In the genomic region with DNA sequence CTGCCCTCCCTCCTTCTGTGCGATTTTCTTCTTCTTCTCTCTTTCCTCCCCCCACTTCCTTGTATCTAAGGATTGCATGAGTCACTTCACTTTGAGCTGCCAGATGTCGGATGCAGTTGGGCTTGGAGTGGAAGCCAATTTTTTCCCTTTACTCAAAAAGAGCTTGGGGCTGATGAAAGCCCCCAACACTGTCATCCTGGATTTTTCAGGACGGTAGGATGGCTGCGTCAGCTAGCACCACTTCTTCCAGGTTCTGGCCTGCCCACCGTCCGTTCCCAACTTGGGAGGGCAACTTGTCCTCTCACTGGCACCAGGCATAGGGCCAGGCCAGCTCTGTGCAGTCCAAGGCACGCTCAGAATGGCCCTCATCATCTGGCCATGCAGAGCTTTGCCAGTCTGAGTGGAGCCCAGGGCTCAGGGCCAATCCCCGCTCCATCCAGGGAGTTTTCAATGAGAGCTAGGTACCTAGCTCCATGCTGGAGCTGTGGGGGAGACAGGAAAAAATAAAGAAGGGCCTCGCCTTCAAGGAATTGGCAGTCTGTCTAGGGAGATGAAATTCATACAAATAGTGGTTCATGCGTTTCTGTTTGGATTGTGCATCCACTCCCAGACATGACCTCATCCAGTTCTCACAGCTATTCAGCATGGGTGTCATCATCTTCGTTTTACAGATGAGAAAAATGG, we compare ENCODE assay signal across 10 cellular contexts. TPM values are rescaled to one million over a fixed set of nuclear protein-coding genes. Genes with fewer than 3 reads are reported as not detected.
A peak's percentile ranks its signal among the peaks of the same experiment; 100 is the strongest.
DNase-seq lines count a peak whose midpoint lies in the region; ATAC-seq and TF ChIP-seq lines count a peak whose summit lies in the region.
"Had no signal": no experiment of that assay in that cellular context is flagged by ENCODE, and none has a peak within 500 bp of the region (broad histone marks: within the 10 kb centered on the region; RNA-seq: fewer than 3 reads in every experiment).

No MANE protein-coding gene starts in this region.

- H3K4me1 ChIP-seq in spleen (peaks cover 0 to 10% (median 4%) of the 10 kb centered on the region in 6 donors), GM23338 (ENCODE audit: insufficient read depth) (no peaks in the 10 kb centered on the region)

- H3K9me3 Mint-ChIP-seq in HFFc6 = no peaks in the 10 kb centered on the region
- no peaks in the 10 kb centered on the region for H3K9me3 Mint-ChIP-seq in GM23338
- H3K9me3 Mint-ChIP-seq: central memory CD8-positive, alpha-beta T cell had no signal

- H3K27me3 Mint-ChIP-seq in HFFc6 (ENCODE audit: insufficient read depth) (no peaks in the 10 kb centered on the region; the same call in none of the 2 replicates), GM23338 (ENCODE audit: insufficient read depth, low read depth, poor library complexity) (peaks cover 9% of the 10 kb centered on the region)

- H3F3A ChIP-seq in GM23338 (replicated peaks; ENCODE audit: low read depth) = no peaks in the 10 kb centered on the region

- H3K27ac Mint-ChIP-seq in HFFc6 (peak overlapping the region; percentile 91), GM23338 (no peak overlapping the region)

- H3K4me3 Mint-ChIP-seq in HFFc6 (peak overlapping the region; percentile 47), GM23338 (no peak overlapping the region; the same call in 2 of the 3 replicates)
- H3K4me3 Mint-ChIP-seq: central memory CD8-positive, alpha-beta T cell had no signal

- H3K27me3 ChIP-seq in spleen (replicated peaks in 1 of 7) (peaks cover 0 to 28% (median 0%) of the 10 kb centered on the region in 7 donors), GM23338 (ENCODE audit: insufficient read depth) (no peaks in the 10 kb centered on the region)

- H3K36me3 Mint-ChIP-seq in HFFc6 (ENCODE audit: low read depth) (no peaks in the 10 kb centered on the region), GM23338 (ENCODE audit: low read depth) (no peaks in the 10 kb centered on the region)

- H3K4me2 ChIP-seq in GM23338 = no peak overlapping the region

- H4K20me1 ChIP-seq in GM23338 (replicated peaks; ENCODE audit: insufficient read depth) = no peaks in the 10 kb centered on the region

- H3K9me2 ChIP-seq in GM23338 (ENCODE audit: insufficient read depth) = no peaks in the 10 kb centered on the region

- ATAC-seq in left ventricle myocardium superior (peak; percentile 82), HG02623 (IDR thresholded peaks at IDR 0.05; ENCODE audit: unreplicated experiment) (no peak), GM23338 (no peak)

- no peak for TF ChIP-seq CTCF in HFFc6 (IDR thresholded peaks at IDR 0.05)
- TF ChIP-seq CTCF in spleen (IDR thresholded peaks at IDR 0.05 in 8 of 11, conservative IDR thresholded peaks at IDR 0.05 in 3 of 11) = no peak
- no peak for TF ChIP-seq CTCF in GM23338 (conservative IDR thresholded peaks at IDR 0.05; ENCODE audit: low read depth in 2 of 2)

- H2AFZ ChIP-seq in GM23338 = no peak overlapping the region

- H3K9me3 ChIP-seq in spleen = no peaks in the 10 kb centered on the region

- H3K36me3 ChIP-seq in spleen (no peaks in the 10 kb centered on the region), GM23338 (ENCODE audit: insufficient read depth) (no peaks in the 10 kb centered on the region)

- H3K4me1 Mint-ChIP-seq in HFFc6 (ENCODE audit: low read depth) (peaks cover 38% of the 10 kb centered on the region), GM23338 (peaks cover 28% of the 10 kb centered on the region)
- H3K4me1 Mint-ChIP-seq: central memory CD8-positive, alpha-beta T cell had no signal

- 55 to 69% (median 65%) methylated on average over 11 of the region's 11 CpGs for WGBS in spleen, 5 donors

- H3K79me2 ChIP-seq in GM23338 (replicated peaks; ENCODE audit: insufficient read depth) = no peaks in the 10 kb centered on the region

- H3K4me3 ChIP-seq in spleen (no peak overlapping the region), GM23338 (no peak overlapping the region)

- peak overlapping the region; percentile 37 for H3K27ac ChIP-seq in angular gyrus (ENCODE audit: low read depth, low read length)
- no peak overlapping the region for H3K27ac ChIP-seq in spleen
- no peak overlapping the region for H3K27ac ChIP-seq in GM23338 (ENCODE audit: low read depth)

- peak; percentile 66 for DNase-seq in HFFc6
- peak; percentile 90 for DNase-seq in left ventricle myocardium superior
- peak; percentile 14 for DNase-seq in spleen
- DNase-seq in GDM1 (lab: John Stamatoyannopoulos, UW) = no peak
- no peak for DNase-seq in GM23338 (ENCODE audit: low spot score)
- no peak for DNase-seq in activated CD4-positive, alpha-beta T cell treated with anti-CD3 and anti-CD28 coated beads for 4 hours
- DNase-seq: RPMI8226 had no signal

- TF ChIP-seq POLR2A in spleen (IDR thresholded peaks at IDR 0.05) = no peak

- intact Hi-C loops in left ventricle myocardium superior (cut with micrococcal nuclease) (no loop called here), spleen (cut with DNase I; ENCODE audit: low total_unique reads) (no loop called here)

TF ChIP-seq in GM23338, 12 proteins besides CTCF, POLR2A, EP300 and RAD21 (continues in another document):
- no peak for TF ChIP-seq REST (IDR thresholded peaks at IDR 0.05; ENCODE audit: unreplicated experiment)
- no peak for TF ChIP-seq STAT1 (IDR thresholded peaks at IDR 0.05; ENCODE audit: unreplicated experiment)
- no peak for TF ChIP-seq JUNB (IDR thresholded peaks at IDR 0.05; ENCODE audit: unreplicated experiment)
- no peak for TF ChIP-seq CREB1 (CRISPR knock-in tag; IDR thresholded peaks at IDR 0.05; ENCODE audit: low read depth)
- TF ChIP-seq EZH2phosphoT487 (IDR thresholded peaks at IDR 0.05; ENCODE audit: unreplicated experiment) = no peak
- no peak for TF ChIP-seq EZH2 (IDR thresholded peaks at IDR 0.05; ENCODE audit: low read depth, unreplicated experiment)

RNA-seq across cellular contexts. Expression of gene INSYN1, which starts 47.7 kb away (rescaled TPM):
- total RNA-seq in HFFc6 (2021; fragmentation: NEBNext Ultra II Directional; extraction: Animal tissue kit (Norgen Biotek cat#: 25700)) = 1 to 10 TPM in 2 of 6 experiments, under 1 TPM in 4; 0.15 to 1.3 (median 0.28) TPM
- total RNA-seq in left ventricle myocardium superior (168 TPM), spleen (1 to 10 TPM in 3 of 7 donors, under 1 TPM in 3, not detected in 1; 0.51 to 2.8 (median 0.88) TPM)
- polyA plus RNA-seq in spleen (1 to 10 TPM in 1 of 3 donors, under 1 TPM in 2; 0.11 to 1.2 (median 0.35) TPM), GM23338 (2016; fragmentation: Nextera tagmentation; extraction: Ambion mirVana) (0.10 and 0.18 TPM in 2 replicates)
- 4.5 and 14.2 TPM in 2 replicates for total RNA-seq in GM23338 (2014; rRNA removed; shearing (Covaris generic))

Comparison
In these comparisons a context has a peak if more than half of its experiments do, and no peak if none do; other contexts are left out.
1. DNase-seq: peak in HFFc6 (single experiment), left ventricle myocardium superior (single experiment) and spleen (single experiment); none in GDM1 (single experiment), GM23338 (single experiment) and activated CD4-positive, alpha-beta T cell treated with anti-CD3 and anti-CD28 coated beads for 4 hours (0 of 2).
2. RNA of gene INSYN1, which starts 47.7 kb away (total RNA-seq): 168 TPM in left ventricle myocardium superior (single experiment); 4.5 to 14.2 TPM in GM23338, 0.51 to 2.8 TPM in spleen and 0.15 to 1.3 TPM in HFFc6; every median in the first group is over 10 times any median in the second.